ENCODE assay signal across 1 cellular context in the genomic region with DNA sequence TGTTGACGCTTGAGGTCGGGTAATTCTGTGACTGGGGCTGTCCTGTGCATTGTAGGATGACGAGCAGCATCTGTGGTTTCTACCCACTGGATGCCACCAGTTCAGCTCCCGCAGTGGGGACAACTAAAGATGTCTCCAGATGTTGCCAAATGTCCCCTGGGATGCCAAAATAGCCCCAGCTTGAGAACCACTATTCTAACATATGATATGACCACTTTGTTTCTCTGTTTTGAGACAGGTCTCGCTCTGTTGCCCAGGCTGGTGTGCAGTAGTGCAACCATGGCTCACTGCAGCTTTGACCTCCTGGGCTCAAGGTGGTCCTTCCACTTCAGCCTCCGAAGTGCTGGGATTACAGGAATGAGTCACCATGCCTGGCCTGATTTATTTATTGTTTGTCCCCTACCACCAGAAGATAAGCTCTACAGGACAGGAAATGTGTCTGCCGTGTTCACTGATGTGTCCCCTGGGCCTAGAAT.
TF ChIP-seq lines count a peak whose summit lies in the region.

No MANE protein-coding gene starts in this region.

TF ChIP-seq in K562, 482 proteins besides CTCF, POLR2A, EP300 and RAD21 (continued from another document):
- TF ChIP-seq, protein P1, sequence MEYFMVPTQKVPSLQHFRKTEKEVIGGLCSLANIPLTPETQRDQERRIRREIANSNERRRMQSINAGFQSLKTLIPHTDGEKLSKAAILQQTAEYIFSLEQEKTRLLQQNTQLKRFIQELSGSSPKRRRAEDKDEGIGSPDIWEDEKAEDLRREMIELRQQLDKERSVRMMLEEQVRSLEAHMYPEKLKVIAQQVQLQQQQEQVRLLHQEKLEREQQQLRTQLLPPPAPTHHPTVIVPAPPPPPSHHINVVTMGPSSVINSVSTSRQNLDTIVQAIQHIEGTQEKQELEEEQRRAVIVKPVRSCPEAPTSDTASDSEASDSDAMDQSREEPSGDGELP (CRISPR knock-in tag; IDR thresholded peaks at IDR 0.05; ENCODE audit: borderline replicate concordance) = no peak
- TF ChIP-seq NR2C2 (CRISPR knock-in tag; IDR thresholded peaks at IDR 0.05) (no peak), NR2C2 (tag; IDR thresholded peaks at IDR 0.05) (no peak), CBX5 (IDR thresholded peaks at IDR 0.05; ENCODE audit: borderline replicate concordance, low read depth) (no peak), SRSF7 (optimal IDR thresholded peaks at IDR 0.05; ENCODE audit: low read depth, low read length) (no peak), ESRRB (CRISPR knock-in tag; IDR thresholded peaks at IDR 0.05; ENCODE audit: borderline replicate concordance) (no peak), MEIS2 (IDR thresholded peaks at IDR 0.05; ENCODE audit: partially characterized antibody) (peak; percentile 80), KAT8 (IDR thresholded peaks at IDR 0.05; ENCODE audit: low read depth) (no peak), FOSL1 (tag; conservative IDR thresholded peaks at IDR 0.05) (peak; percentile 50), ESRRA (IDR thresholded peaks at IDR 0.05; ENCODE audit: borderline replicate concordance, low read depth) (no peak), TBP (optimal IDR thresholded peaks at IDR 0.05; ENCODE audit: low read depth, low read length) (no peak), RCOR1 (IDR thresholded peaks at IDR 0.05; ENCODE audit: borderline replicate concordance in 1 of 2, low read depth in 2 of 2, low read length in 2 of 2) (peak in 1 of 2 experiments; percentile 78; a peak in 2 of 4 replicates)
- TF ChIP-seq, protein P2, sequence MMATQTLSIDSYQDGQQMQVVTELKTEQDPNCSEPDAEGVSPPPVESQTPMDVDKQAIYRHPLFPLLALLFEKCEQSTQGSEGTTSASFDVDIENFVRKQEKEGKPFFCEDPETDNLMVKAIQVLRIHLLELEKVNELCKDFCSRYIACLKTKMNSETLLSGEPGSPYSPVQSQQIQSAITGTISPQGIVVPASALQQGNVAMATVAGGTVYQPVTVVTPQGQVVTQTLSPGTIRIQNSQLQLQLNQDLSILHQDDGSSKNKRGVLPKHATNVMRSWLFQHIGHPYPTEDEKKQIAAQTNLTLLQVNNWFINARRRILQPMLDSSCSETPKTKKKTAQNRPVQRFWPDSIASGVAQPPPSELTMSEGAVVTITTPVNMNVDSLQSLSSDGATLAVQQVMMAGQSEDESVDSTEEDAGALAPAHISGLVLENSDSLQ (IDR thresholded peaks at IDR 0.05) = 0 out of 2 replicates have a peak, but pooled peaks have one; percentile 19
- TF ChIP-seq, protein P3, sequence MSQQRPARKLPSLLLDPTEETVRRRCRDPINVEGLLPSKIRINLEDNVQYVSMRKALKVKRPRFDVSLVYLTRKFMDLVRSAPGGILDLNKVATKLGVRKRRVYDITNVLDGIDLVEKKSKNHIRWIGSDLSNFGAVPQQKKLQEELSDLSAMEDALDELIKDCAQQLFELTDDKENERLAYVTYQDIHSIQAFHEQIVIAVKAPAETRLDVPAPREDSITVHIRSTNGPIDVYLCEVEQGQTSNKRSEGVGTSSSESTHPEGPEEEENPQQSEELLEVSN (IDR thresholded peaks at IDR 0.05; ENCODE audit: borderline replicate concordance in 1 of 2, extremely low read depth in 1 of 2, insufficient read depth in 1 of 2, insufficient read length in 1 of 2, low read depth in 1 of 2, low read length in 1 of 2, poor library complexity in 1 of 2, severe bottlenecking in 1 of 2) = no peak
- TF ChIP-seq, protein P4, sequence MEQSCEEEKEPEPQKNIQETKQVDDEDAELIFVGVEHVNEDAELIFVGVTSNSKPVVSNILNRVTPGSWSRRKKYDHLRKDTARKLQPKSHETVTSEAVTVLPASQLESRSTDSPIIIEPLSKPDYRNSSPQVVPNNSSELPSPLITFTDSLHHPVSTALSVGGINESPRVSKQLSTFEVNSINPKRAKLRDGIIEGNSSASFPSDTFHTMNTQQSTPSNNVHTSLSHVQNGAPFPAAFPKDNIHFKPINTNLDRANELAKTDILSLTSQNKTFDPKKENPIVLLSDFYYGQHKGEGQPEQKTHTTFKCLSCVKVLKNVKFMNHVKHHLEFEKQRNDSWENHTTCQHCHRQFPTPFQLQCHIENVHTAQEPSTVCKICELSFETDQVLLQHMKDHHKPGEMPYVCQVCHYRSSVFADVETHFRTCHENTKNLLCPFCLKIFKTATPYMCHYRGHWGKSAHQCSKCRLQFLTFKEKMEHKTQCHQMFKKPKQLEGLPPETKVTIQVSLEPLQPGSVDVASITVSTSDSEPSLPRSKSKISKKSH (CRISPR knock-in tag; IDR thresholded peaks at IDR 0.05) = no peak
